ENCODE assay signal across 32 cellular contexts in genomic region chr12:48380596-48380995, GRCh38.
"Had no signal": no experiment of that assay in that cellular context is flagged by ENCODE, and none has a peak within 500 bp of the region (broad histone marks: within the 10 kb centered on the region; RNA-seq: fewer than 3 reads in every experiment).

No MANE protein-coding gene starts in this region.

- H3K27ac Mint-ChIP-seq: activated B cell treated with CpG ODN at 0.5 μM for 24 hours; activated CD4-positive, alpha-beta T cell treated with anti-CD3 and anti-CD28 coated beads for 36 hours; activated CD4-positive, alpha-beta T cell treated with anti-CD3 and anti-CD28 coated beads, Interleukin-2, amount 10 ng/mL, durations not matched to agents 7 days and 5 days; activated CD8-positive, alpha-beta T cell treated with anti-CD3 and anti-CD28 coated beads for 36 hours; activated naive CD8-positive, alpha-beta T cell; activated T-helper 17 cell treated with anti-CD3 and anti-CD28 coated beads, Interleukin-2, amount 50 U/mL, for 72 hours; effector memory CD8-positive, alpha-beta T cell; T-helper 17 cell; T-helper 2 cell treated with Interferon-gamma antibody and Interleukin-4, amounts not matched to agents 5 μg/mL and 100 μg/mL, for 36 hours had no signal

- H3K4me3 ChIP-seq: gastrocnemius medialis, heart left ventricle had no signal

- H3K4me1 Mint-ChIP-seq: activated B cell treated with CpG ODN at 0.5 μM for 24 hours; activated CD4-positive, alpha-beta T cell treated with anti-CD3 and anti-CD28 coated beads for 36 hours; activated CD4-positive, alpha-beta T cell treated with anti-CD3 and anti-CD28 coated beads, Interleukin-2, amount 10 ng/mL, durations not matched to agents 7 days and 5 days; T-helper 17 cell had no signal

- H3K4me3 Mint-ChIP-seq: activated B cell treated with CpG ODN at 0.5 μM for 24 hours; activated CD4-positive, alpha-beta T cell treated with anti-CD3 and anti-CD28 coated beads for 36 hours; activated CD4-positive, alpha-beta T cell treated with anti-CD3 and anti-CD28 coated beads, Interleukin-2, amount 10 ng/mL, durations not matched to agents 7 days and 5 days; activated CD8-positive, alpha-beta T cell treated with anti-CD3 and anti-CD28 coated beads for 36 hours; activated naive CD8-positive, alpha-beta T cell; activated T-cell treated with anti-CD3 and anti-CD28 coated beads, Interleukin-2, amount 50 U/mL, for 4 hours; activated T-helper 17 cell treated with anti-CD3 and anti-CD28 coated beads, Interleukin-2, amount 50 U/mL, for 72 hours; effector memory CD8-positive, alpha-beta T cell; T-helper 17 cell; T-helper 2 cell treated with Interferon-gamma antibody and Interleukin-4, amounts not matched to agents 5 μg/mL and 100 μg/mL, for 36 hours had no signal

- H3K4me1 ChIP-seq: gastrocnemius medialis, heart left ventricle had no signal

- H3K27me3 Mint-ChIP-seq: activated naive CD8-positive, alpha-beta T cell had no signal

- H3K27me3 ChIP-seq: brain microvascular endothelial cell, gastrocnemius medialis had no signal

- DNase-seq: activated B cell treated with CpG ODN at 0.5 μM for 24 hours; activated CD4-positive, alpha-beta T cell treated with anti-CD3 and anti-CD28 coated beads for 36 hours; activated CD4-positive, alpha-beta T cell treated with anti-CD3 and anti-CD28 coated beads, Interleukin-2, amount 10 ng/mL, durations not matched to agents 7 days and 5 days; activated CD4-positive, alpha-beta T cell treated with anti-CD3 and anti-CD28 coated beads, Interleukin-2, amount 50 U/mL, for 4 hours; activated CD8-positive, alpha-beta memory T cell treated with anti-CD3 and anti-CD28 coated beads for 24 hours; activated CD8-positive, alpha-beta T cell treated with anti-CD3 and anti-CD28 coated beads for 36 hours; activated effector memory CD4-positive, alpha-beta T cell treated with Interleukin-2 at 50 U/mL for 16 hours; activated gamma-delta T cell treated with Interleukin-2 at 50 U/mL for 16 hours; activated naive CD4-positive, alpha-beta T cell treated with anti-CD3 and anti-CD28 coated beads, Interleukin-2, amount 50 U/mL, for 16 hours; activated naive CD4-positive, alpha-beta T cell treated with Interleukin-2 at 50 U/mL for 16 hours; activated T-cell treated with anti-CD3 and anti-CD28 coated beads, Interleukin-2, amount 50 U/mL, for 4 hours; amniotic stem cell; anterior cingulate cortex; brain microvascular endothelial cell; caudate nucleus; cortex of kidney; dermis blood vessel endothelial cell; effector CD4-positive, alpha-beta T cell; effector memory CD8-positive, alpha-beta T cell; foreskin fibroblast; gastrocnemius medialis; glutamatergic neuron; heart left ventricle; T-helper 1 cell; T-helper 17 cell; T1000; WERI-Rb-1 had no signal

- H3K27ac ChIP-seq: brain microvascular endothelial cell, gastrocnemius medialis, heart left ventricle, WERI-Rb-1 had no signal

- H3K9me3 ChIP-seq: gastrocnemius medialis, heart left ventricle had no signal

- ATAC-seq: activated CD4-positive, alpha-beta T cell treated with anti-CD3 and anti-CD28 coated beads for 36 hours; activated CD4-positive, CD25-positive, alpha-beta regulatory T cell treated with anti-CD3 and anti-CD28 coated beads, Interleukin-2, amount 50 U/mL, for 24 hours; activated CD8-positive, alpha-beta T cell treated with anti-CD3 and anti-CD28 coated beads for 36 hours; activated T-cell treated with anti-CD3 and anti-CD28 coated beads, Interleukin-2, amount 50 U/mL, for 4 hours; activated T-helper 17 cell treated with anti-CD3 and anti-CD28 coated beads, Interleukin-2, amount 50 U/mL, for 72 hours; effector memory CD8-positive, alpha-beta T cell; esophagus mucosa; gastrocnemius medialis; heart left ventricle; T-helper 17 cell had no signal

- H3K9me3 Mint-ChIP-seq: activated B cell treated with CpG ODN at 0.5 μM for 24 hours; activated CD8-positive, alpha-beta T cell treated with anti-CD3 and anti-CD28 coated beads for 36 hours; activated T-cell treated with anti-CD3 and anti-CD28 coated beads, Interleukin-2, amount 50 U/mL, for 4 hours; effector memory CD8-positive, alpha-beta T cell; T-helper 2 cell treated with Interferon-gamma antibody and Interleukin-4, amounts not matched to agents 5 μg/mL and 100 μg/mL, for 36 hours had no signal

- H3K36me3 ChIP-seq: brain microvascular endothelial cell, gastrocnemius medialis, heart left ventricle, WERI-Rb-1 had no signal
